In the genomic region with DNA sequence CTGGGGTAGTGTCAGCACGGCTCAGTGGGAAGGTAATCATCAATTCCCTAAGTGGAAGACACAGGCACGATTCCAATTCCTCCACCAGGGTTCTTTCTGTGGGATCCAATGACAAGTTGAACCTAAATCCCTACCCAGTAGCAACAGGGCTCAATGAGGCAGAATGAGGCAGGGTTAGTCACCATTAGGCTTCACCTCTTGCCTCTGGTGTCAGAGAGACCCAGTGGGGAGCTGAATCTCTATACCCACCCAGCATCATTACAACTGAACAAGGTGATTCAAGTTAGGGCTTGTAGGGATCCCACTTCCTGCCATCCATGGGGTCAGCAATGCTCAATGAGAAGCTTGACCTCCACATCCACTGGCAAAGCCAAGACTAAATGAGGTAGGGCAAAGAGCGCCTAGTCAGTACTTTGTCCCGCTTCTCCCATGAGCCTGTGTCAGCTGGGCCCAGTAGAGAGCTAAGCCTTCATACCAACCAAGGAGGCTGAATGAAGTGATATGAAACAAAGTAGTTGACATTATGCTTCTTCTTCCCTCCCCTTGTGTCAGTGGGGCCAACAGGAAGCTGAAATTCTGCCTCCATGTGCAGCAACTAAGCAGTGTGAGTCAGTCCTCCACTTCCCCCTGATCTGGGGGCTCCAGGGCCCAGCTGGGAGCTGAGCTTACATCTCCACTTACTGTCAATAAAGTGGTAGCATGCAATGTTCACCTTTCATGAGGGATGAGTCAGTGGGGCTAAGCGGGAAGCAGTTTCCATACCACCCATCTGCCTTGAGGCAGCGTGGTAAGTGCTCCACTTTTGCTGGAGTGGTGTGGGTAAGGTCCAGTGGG, we compare ENCODE assay signal across 10 cellular contexts. TPM values are rescaled to one million over a fixed set of nuclear protein-coding genes. Genes with fewer than 3 reads are reported as not detected.
DNase-seq lines count a peak whose midpoint lies in the region; ATAC-seq and TF ChIP-seq lines count a peak whose summit lies in the region.
"Had no signal": no experiment of that assay in that cellular context is flagged by ENCODE, and none has a peak within 500 bp of the region (broad histone marks: within the 10 kb centered on the region; RNA-seq: fewer than 3 reads in every experiment).

No MANE protein-coding gene starts in this region.

- no peak overlapping the region for H3K27ac ChIP-seq in body of pancreas
- H3K27ac ChIP-seq: 22Rv1, SJSA1 had no signal

- no peaks in the 10 kb centered on the region for H3K9me3 ChIP-seq in mucosa of descending colon
- no peaks in the 10 kb centered on the region for H3K9me3 ChIP-seq in body of pancreas
- H3K9me3 ChIP-seq: SJSA1 had no signal

- H3K9me3 Mint-ChIP-seq in dendritic cell treated with granulocyte-macrophage colony-stimulating factor and Interleukin-4, amounts not matched to agents 40 ng/mL and 50 ng/mL, for 4 days: no peaks in the 10 kb centered on the region

- no peaks in the 10 kb centered on the region for H3K4me1 ChIP-seq in mucosa of descending colon (ENCODE audit: low read depth)
- H3K4me1 ChIP-seq in body of pancreas: no peaks in the 10 kb centered on the region
- H3K4me1 ChIP-seq: SJSA1 had no signal

- no peak overlapping the region for H3K27ac Mint-ChIP-seq in dendritic cell treated with granulocyte-macrophage colony-stimulating factor and Interleukin-4, amounts not matched to agents 40 ng/mL and 50 ng/mL, for 4 days

- H3K27me3 ChIP-seq in body of pancreas: no peaks in the 10 kb centered on the region
- H3K27me3 ChIP-seq: SJSA1 had no signal

- no peak overlapping the region for H3K4me3 ChIP-seq in mucosa of descending colon
- no peak overlapping the region for H3K4me3 ChIP-seq in body of pancreas
- H3K4me3 ChIP-seq: SJSA1 had no signal

- intact Hi-C loops in dendritic cell treated with granulocyte-macrophage colony-stimulating factor and Interleukin-4, amounts not matched to agents 40 ng/mL and 50 ng/mL, for 4 days (cut with micrococcal nuclease): no loop called here
- intact Hi-C loops in mucosa of descending colon (cut with DNase I, micrococcal nuclease): no loop called here
- intact Hi-C loops in body of pancreas (cut with DNase I): no loop called here

- H3K4me1 Mint-ChIP-seq in dendritic cell treated with granulocyte-macrophage colony-stimulating factor and Interleukin-4, amounts not matched to agents 40 ng/mL and 50 ng/mL, for 4 days (ENCODE audit: low read depth): no peaks in the 10 kb centered on the region

- DNase-seq in NCI-H1105 treated with DMSO at 0.1 percent for 48 hours (lab: John Stamatoyannopoulos, UW): peak; percentile 2
- no peak for DNase-seq in NCI-H1105 (lab: John Stamatoyannopoulos, UW)
- DNase-seq in SW480 (ENCODE audit: low spot score): peak; percentile 73
- DNase-seq in renal cortical epithelial cell (ENCODE audit: low read depth): peak; percentile 48
- no peak for DNase-seq in mucosa of descending colon
- DNase-seq in NCI-H82 treated with DMSO at 0.1 percent for 48 hours (lab: John Stamatoyannopoulos, UW; ENCODE audit: unreplicated experiment): no peak
- no peak for DNase-seq in body of pancreas

- 80 to 94% methylated on average over 3 to 6 of the region's 6 CpGs for WGBS in body of pancreas, 2 donors

- H3K27me3 Mint-ChIP-seq in dendritic cell treated with granulocyte-macrophage colony-stimulating factor and Interleukin-4, amounts not matched to agents 40 ng/mL and 50 ng/mL, for 4 days: no peaks in the 10 kb centered on the region

- no peak for TF ChIP-seq POLR2A in body of pancreas (IDR thresholded peaks at IDR 0.05)

- peak overlapping the region; percentile 23 for H3K4me3 Mint-ChIP-seq in dendritic cell treated with granulocyte-macrophage colony-stimulating factor and Interleukin-4, amounts not matched to agents 40 ng/mL and 50 ng/mL, for 4 days

- no peaks in the 10 kb centered on the region for H3K36me3 Mint-ChIP-seq in dendritic cell treated with granulocyte-macrophage colony-stimulating factor and Interleukin-4, amounts not matched to agents 40 ng/mL and 50 ng/mL, for 4 days (ENCODE audit: low read depth)

- TF ChIP-seq CTCF in mucosa of descending colon (IDR thresholded peaks at IDR 0.05): no peak
- TF ChIP-seq CTCF in body of pancreas (IDR thresholded peaks at IDR 0.05): no peak

- ATAC-seq in mucosa of descending colon (no peak), body of pancreas (no peak)

- H3K36me3 ChIP-seq in mucosa of descending colon (ENCODE audit: low read depth): no peaks in the 10 kb centered on the region
- no peaks in the 10 kb centered on the region for H3K36me3 ChIP-seq in body of pancreas (replicated peaks in 1 of 2; ENCODE audit: insufficient read depth in 1 of 2, low read depth in 2 of 2)
- H3K36me3 ChIP-seq: SJSA1 had no signal

RNA-seq across cellular contexts. Expression of gene RBM41, which starts 36.4 kb away (rescaled TPM):
- 19.1 and 21.3 TPM in 2 replicates for total RNA-seq in renal cortical epithelial cell
- total RNA-seq in mucosa of descending colon: 10 to 100 TPM; 15.6 to 26.4 (median 20.7) TPM
- total RNA-seq in body of pancreas: 10 to 100 TPM; 10.1 to 11.2 TPM

RNA-seq across cellular contexts. Expression of gene NUP62CL, which starts 51.2 kb away (rescaled TPM):
- total RNA-seq in renal cortical epithelial cell (2.4 and 5.6 TPM in 2 replicates), mucosa of descending colon (1 to 10 TPM; 1.7 to 6.1 (median 4.2) TPM), body of pancreas (1 to 10 TPM; 3.3 to 9.3 TPM)
- total RNA-seq: SJSA1 had no signal

RNA-seq across cellular contexts. Expression of gene DNAAF6, which starts 51.4 kb away (rescaled TPM):
- total RNA-seq in renal cortical epithelial cell: not detected in 2 replicates
- total RNA-seq in mucosa of descending colon: not detected
- not detected for total RNA-seq in body of pancreas
- total RNA-seq: SJSA1 had no signal

Comparison
In these comparisons a context has a peak if more than half of its experiments do, and no peak if none do; other contexts are left out.
1. DNase-seq: peak in NCI-H1105 treated with DMSO at 0.1 percent for 48 hours (single experiment), SW480 (single experiment) and renal cortical epithelial cell (single experiment); none in NCI-H1105 (single experiment), mucosa of descending colon (0 of 3), NCI-H82 treated with DMSO at 0.1 percent for 48 hours (single experiment) and body of pancreas (0 of 4).